Comparison of ENCODE assay signal across 8 cellular contexts in the genomic region with DNA sequence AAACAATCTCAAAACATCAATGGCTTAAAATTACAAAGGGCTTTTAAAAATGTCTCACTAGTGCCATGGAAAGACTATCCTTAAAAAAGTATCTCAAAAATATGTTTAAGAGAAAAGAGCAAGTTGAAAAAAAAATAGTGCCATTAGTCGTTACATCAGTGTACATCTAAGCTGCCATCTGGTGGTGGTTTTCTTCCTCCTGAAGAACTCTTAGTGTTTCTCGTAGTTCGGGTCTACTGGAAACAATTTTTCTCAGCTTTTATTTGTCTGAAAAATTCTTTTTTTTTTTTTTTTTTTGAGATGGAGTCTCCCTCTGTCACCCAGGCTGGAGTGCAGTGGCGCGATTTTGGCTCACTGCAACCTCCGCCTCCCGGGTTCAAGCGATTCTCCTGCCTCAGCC. TPM values are rescaled to one million over a fixed set of nuclear protein-coding genes. Genes with fewer than 3 reads are reported as not detected.
DNase-seq lines count a peak whose midpoint lies in the region; ATAC-seq, FAIRE-seq and TF ChIP-seq lines count a peak whose summit lies in the region.
"Not testable (repeated sequence)": the region's sequence is repeated elsewhere in the genome, so short reads cannot be mapped to it uniquely, and the experiment has no call there.

No MANE protein-coding gene starts in this region.

- not testable (repeated sequence) for H3K4me1 ChIP-seq in H9 (ENCODE audit: insufficient read depth, low read length); PC-3 (ENCODE audit: insufficient read depth, low read length); kidney (ENCODE audit: control insufficient read depth in 1 of 2, insufficient read depth in 1 of 2, low read depth in 1 of 2, low read length in 2 of 2)

- not testable (repeated sequence) for DNase-seq in H9; kidney; type B pancreatic cell (ENCODE audit: extremely low spot score, unreplicated experiment)
- peak; percentile 23 for DNase-seq in MV-4-11 (lab: John Stamatoyannopoulos, UW)
- peak; percentile 44 for DNase-seq in PC-3
- peak; percentile 12 for DNase-seq in activated CD8-positive, alpha-beta T cell treated with anti-CD3 and anti-CD28 coated beads for 36 hours
- peak; percentile 16 for DNase-seq in epidermal melanocyte (ENCODE audit: insufficient read length, low spot score)

- not testable (repeated sequence) for H3K56ac ChIP-seq in H9 (ENCODE audit: insufficient read length, low read depth, low read length)

- H4K91ac ChIP-seq in H9 (ENCODE audit: insufficient read length, low read depth, low read length) = not testable (repeated sequence)

- not testable (repeated sequence) for H3K27me3 Mint-ChIP-seq in H9 (ENCODE audit: low read depth); activated CD8-positive, alpha-beta T cell treated with anti-CD3 and anti-CD28 coated beads for 36 hours; type B pancreatic cell

- not testable (repeated sequence) for H3K4me3 ChIP-seq in PC-3 (ENCODE audit: low read length); kidney (ENCODE audit: low read length in 2 of 2)

- not testable (repeated sequence) for H4K8ac ChIP-seq in H9 (replicated peaks; ENCODE audit: insufficient read length, low read depth, low read length)

- H3K23ac ChIP-seq in H9 (ENCODE audit: insufficient read length, low read depth, low read length) = not testable (repeated sequence)

- peaks cover 15 to 17% of the 10 kb centered on the region in 2 experiments for H3K9me3 Mint-ChIP-seq in H9
- not testable (repeated sequence) for H3K9me3 Mint-ChIP-seq in activated CD8-positive, alpha-beta T cell treated with anti-CD3 and anti-CD28 coated beads for 36 hours; type B pancreatic cell

- H3K9ac ChIP-seq in H9 (ENCODE audit: extremely low read depth, insufficient read length, low read length); PC-3 (ENCODE audit: low read length); kidney (ENCODE audit: low read length in 2 of 2): not testable (repeated sequence)

- intact Hi-C loops in PC-3 (cut with micrococcal nuclease); activated CD8-positive, alpha-beta T cell treated with anti-CD3 and anti-CD28 coated beads for 36 hours (cut with micrococcal nuclease); kidney (cut with DNase I): not testable (repeated sequence)

- not testable (repeated sequence) for H3K14ac ChIP-seq in H9 (ENCODE audit: insufficient read depth, low read length)

- POLR2A ChIA-PET in PC-3 (lab: Charles Lee; ENCODE audit: unreplicated experiment); activated CD8-positive, alpha-beta T cell treated with anti-CD3 and anti-CD28 coated beads for 36 hours (lab: Charles Lee): not testable (repeated sequence)

- H2BK15ac ChIP-seq in H9 (ENCODE audit: low read depth, low read length) = not testable (repeated sequence)

- H4K20me1 ChIP-seq in H9 (ENCODE audit: control insufficient read depth, insufficient read depth, insufficient read length); PC-3 (ENCODE audit: low read length): not testable (repeated sequence)

- H3T11ph ChIP-seq in H9 (ENCODE audit: low read length) = not testable (repeated sequence)

- not testable (repeated sequence) for H3K4ac ChIP-seq in H9 (ENCODE audit: low read depth, low read length)

- H2AFZ ChIP-seq in H9 (ENCODE audit: low read length); PC-3 (ENCODE audit: low read length): not testable (repeated sequence)

- FAIRE-seq in kidney (lab: Jason Lieb, UNC) = not testable (repeated sequence)

- WGBS in H9 (ENCODE audit: extremely low coverage, insufficient read length, low lambda C conversion rate) = no CpG with 5 or more reads among the region's 8 CpGs

- peaks cover 15 to 16% (median 15%) of the 10 kb centered on the region in 3 experiments for H3K36me3 Mint-ChIP-seq in H9 (ENCODE audit: insufficient read depth in 1 of 3, low read depth in 3 of 3)
- peaks cover 12% of the 10 kb centered on the region for H3K36me3 Mint-ChIP-seq in activated CD8-positive, alpha-beta T cell treated with anti-CD3 and anti-CD28 coated beads for 36 hours (ENCODE audit: low read depth)
- peaks cover 20% of the 10 kb centered on the region for H3K36me3 Mint-ChIP-seq in type B pancreatic cell

- not testable (repeated sequence) for H4K5ac ChIP-seq in H9 (ENCODE audit: insufficient read length, low read depth, low read length)

- TF ChIP-seq CTCF in C4-2B (conservative IDR thresholded peaks at IDR 0.05) (peak; percentile 49), H9 (conservative IDR thresholded peaks at IDR 0.05) (peak; percentile 57), PC-3 (conservative IDR thresholded peaks at IDR 0.05; ENCODE audit: low read depth, low read length) (peak; percentile 45), kidney (IDR thresholded peaks at IDR 0.05; ENCODE audit: borderline replicate concordance, extremely low read depth, insufficient read depth) (peak; percentile 23), type B pancreatic cell (conservative IDR thresholded peaks at IDR 0.05) (peak; percentile 52)
- TF ChIP-seq CTCF in activated CD8-positive, alpha-beta T cell treated with anti-CD3 and anti-CD28 coated beads for 36 hours (IDR thresholded peaks at IDR 0.05) = peak; percentile 17

- H3K4me1 Mint-ChIP-seq in H9; activated CD8-positive, alpha-beta T cell treated with anti-CD3 and anti-CD28 coated beads for 36 hours (ENCODE audit: low read depth); type B pancreatic cell (ENCODE audit: unreplicated experiment): not testable (repeated sequence)

- BruUV-seq in PC-3 (replicated peaks; lab: Mats Ljungman, UMichigan) = not testable (repeated sequence)

- H3K79me1 ChIP-seq in H9 (ENCODE audit: insufficient read depth, low read depth, low read length, poor library complexity, severe bottlenecking) = not testable (repeated sequence)

- not testable (repeated sequence) for H3K9me2 ChIP-seq in PC-3 (replicated peaks; ENCODE audit: low read length)

- H3K9me3 ChIP-seq in H9 (ENCODE audit: control insufficient read depth, low read depth, low read length); PC-3 (ENCODE audit: low read length); kidney (ENCODE audit: control insufficient read depth in 1 of 2, low read length in 2 of 2): not testable (repeated sequence)

- H3K79me2 ChIP-seq in H9 (ENCODE audit: insufficient read depth, low read length); PC-3 (ENCODE audit: low read length): not testable (repeated sequence)

- H3K4me3 Mint-ChIP-seq in H9; activated CD8-positive, alpha-beta T cell treated with anti-CD3 and anti-CD28 coated beads for 36 hours; type B pancreatic cell: not testable (repeated sequence)

- ATAC-seq in PC-3 = peak; percentile 37; the same call in 1 of the 2 replicates
- not testable (repeated sequence) for ATAC-seq in activated CD8-positive, alpha-beta T cell treated with anti-CD3 and anti-CD28 coated beads for 36 hours

- not testable (repeated sequence) for H3K27me3 ChIP-seq in H9 (ENCODE audit: insufficient read depth, low read length); PC-3 (ENCODE audit: low read length)

- not testable (repeated sequence) for H3K18ac ChIP-seq in H9 (ENCODE audit: insufficient read length, low read depth, low read length)

- H3K23me2 ChIP-seq in H9 (ENCODE audit: insufficient read length, low read depth, low read length, poor library complexity, severe bottlenecking) = not testable (repeated sequence)

- H3K4me2 ChIP-seq in H9 (ENCODE audit: insufficient read depth, insufficient read length, low read length); PC-3 (ENCODE audit: low read length): not testable (repeated sequence)

- H3F3A ChIP-seq in PC-3 (ENCODE audit: low read length, unreplicated experiment) = not testable (repeated sequence)

- CTCF ChIA-PET in PC-3 (lab: Charles Lee) = interaction anchor here (0.8 kb wide), 1 partner anchor 59 kb away, joined by 7 read pairs; no protein-coding TSS in a partner anchor
- CTCF ChIA-PET in activated CD8-positive, alpha-beta T cell treated with anti-CD3 and anti-CD28 coated beads for 36 hours (lab: Charles Lee) = interaction anchor here (0.6 to 1.6 kb wide), 4 partner anchors 9 to 239 kb away, joined by 3 to 7 read pairs (median 4); no protein-coding TSS in a partner anchor

- H3K36me3 ChIP-seq in PC-3 (ENCODE audit: low read depth, low read length); kidney (ENCODE audit: control insufficient read depth in 1 of 2, insufficient read depth in 2 of 2, low read length in 2 of 2): not testable (repeated sequence)

- H2AK5ac ChIP-seq in H9 (ENCODE audit: insufficient read length, low read length) = not testable (repeated sequence)

- not testable (repeated sequence) for H2BK12ac ChIP-seq in H9 (ENCODE audit: insufficient read length, low read depth, low read length)

- not testable (repeated sequence) for H3K27ac ChIP-seq in C4-2B; H9 (ENCODE audit: insufficient read length, low read depth, low read length); PC-3 (ENCODE audit: low read length); kidney (ENCODE audit: low read depth in 2 of 2, low read length in 2 of 2)

- H2BK120ac ChIP-seq in H9 (ENCODE audit: low read depth, low read length, poor library complexity, severe bottlenecking) = not testable (repeated sequence)

- H2BK5ac ChIP-seq in H9 (ENCODE audit: insufficient read length, low read length) = not testable (repeated sequence)

- H2BK20ac ChIP-seq in H9 (ENCODE audit: low read depth, low read length, poor library complexity, severe bottlenecking) = not testable (repeated sequence)

- not testable (repeated sequence) for H3K27ac Mint-ChIP-seq in H9; activated CD8-positive, alpha-beta T cell treated with anti-CD3 and anti-CD28 coated beads for 36 hours; type B pancreatic cell

RNA-seq across cellular contexts. Expression of gene GARIN1A, which starts 5.9 kb away (rescaled TPM):
- total RNA-seq in H9 (2021) (0.50 and 0.98 TPM in 2 replicates), PC-3 (2014; rRNA removed) (0.91 and 3.6 TPM in 2 replicates), kidney (2.5 TPM), type B pancreatic cell (ENCODE audit: low replicate concordance) (2.4 TPM in 2 replicates)
- under 1 TPM in 1 of 2 experiments, not detected in 1; 0.25 TPM for total RNA-seq in activated CD8-positive, alpha-beta T cell treated with anti-CD3 and anti-CD28 coated beads for 36 hours
- polyA plus RNA-seq in kidney (ENCODE audit: insufficient read depth, low read depth, low replicate concordance) = 1.3 TPM
